23 cellular contexts compared by ENCODE assay signal in the genomic region with DNA sequence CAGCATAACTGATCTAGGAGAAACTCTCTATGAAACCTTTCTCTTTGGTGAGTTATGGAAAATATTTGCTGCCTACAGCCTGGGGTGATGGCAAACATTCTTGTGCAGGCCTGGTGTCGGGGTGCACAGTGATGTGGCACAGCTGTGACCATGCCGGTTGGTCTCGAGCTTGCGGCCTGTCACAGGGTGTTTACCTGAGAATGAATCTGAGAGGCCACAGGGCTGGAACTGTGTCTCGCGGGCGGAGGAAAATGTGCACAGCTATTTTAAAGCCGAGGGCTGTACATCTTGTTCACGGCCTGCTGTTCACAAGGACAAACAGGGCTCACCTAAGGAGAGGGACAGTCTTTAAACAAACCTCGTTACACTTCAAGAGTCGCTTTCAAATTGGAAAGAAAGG.
"Had no signal": no experiment of that assay in that cellular context is flagged by ENCODE, and none has a peak within 500 bp of the region (broad histone marks: within the 10 kb centered on the region; RNA-seq: fewer than 3 reads in every experiment).

No MANE protein-coding gene starts in this region.

- H3K9me3 Mint-ChIP-seq: activated T-helper 2 cell treated with anti-CD3 and anti-CD28 coated beads, Interferon-gamma antibody, Interleukin-2, Interleukin-4, amounts not matched to agents 10 μg/mL and 5 μg/mL and 100 μg/mL, durations not matched to agents 14 hours and 24 hours and 36 hours had no signal

- H3K27me3 Mint-ChIP-seq: activated CD4-positive, alpha-beta T cell treated with anti-CD3 and anti-CD28 coated beads, Interleukin-2, amount 10 ng/mL, durations not matched to agents 24 days and 14 days; activated T-cell treated with anti-CD3 and anti-CD28 coated beads, Interleukin-2, amount 50 U/mL, for 24 hours had no signal

- H3K36me3 Mint-ChIP-seq: activated naive CD4-positive, alpha-beta T cell treated with anti-CD3 and anti-CD28 coated beads, Interleukin-2, amount 50 U/mL, for 72 hours had no signal

- ATAC-seq: activated CD8-positive, alpha-beta T cell treated with anti-CD3 and anti-CD28 coated beads, Interleukin-2, amount 10 ng/mL, durations not matched to agents 7 days and 5 days; activated naive CD4-positive, alpha-beta T cell treated with anti-CD3 and anti-CD28 coated beads, Interleukin-2, amount 50 U/mL, for 72 hours; body of pancreas had no signal

- H3K27ac ChIP-seq: adrenal gland, body of pancreas, breast epithelium, SK-N-MC had no signal

- H3K4me1 ChIP-seq: adrenal gland, body of pancreas, breast epithelium had no signal

- H3K4me1 Mint-ChIP-seq: activated CD4-positive, alpha-beta T cell treated with anti-CD3 and anti-CD28 coated beads, Interleukin-2, amount 10 ng/mL, durations not matched to agents 24 days and 14 days had no signal

- DNase-seq: activated CD4-positive, alpha-beta T cell treated with anti-CD3 and anti-CD28 coated beads, Interleukin-2, amount 10 ng/mL, durations not matched to agents 24 days and 14 days; activated CD4-positive, alpha-beta T cell treated with anti-CD3 and anti-CD28 coated beads, Interleukin-2, amount 50 U/mL, for 4 hours; activated CD8-positive, alpha-beta T cell treated with anti-CD3 and anti-CD28 coated beads, Interleukin-2, amount 10 ng/mL, durations not matched to agents 7 days and 5 days; activated gamma-delta T cell treated with Interleukin-2 at 50 U/mL for 16 hours; activated naive CD4-positive, alpha-beta T cell treated with anti-CD3 and anti-CD28 coated beads for 36 hours; activated T-cell treated with anti-CD3 and anti-CD28 coated beads, Interleukin-2, amount 50 U/mL, for 24 hours; adrenal gland; body of pancreas; Kasumi-1; KG1; NCI-H1048; NCI-H1105 treated with DMSO at 0.1 percent for 48 hours; NCI-H1436 treated with DMSO at 0.1 percent for 48 hours; NCI-H1694 treated with DMSO at 0.1 percent for 48 hours; NCI-H2029; NCI-H345; NCI-H524 treated with DMSO at 0.1 percent for 48 hours; Right ventricle myocardium superior had no signal

- H3K4me3 ChIP-seq: adrenal gland, body of pancreas, breast epithelium, MG63, SK-N-MC had no signal

- H3K9me3 ChIP-seq: adrenal gland, body of pancreas, breast epithelium, MG63 had no signal

- H3K4me3 Mint-ChIP-seq: activated CD4-positive, alpha-beta T cell treated with anti-CD3 and anti-CD28 coated beads, Interleukin-2, amount 10 ng/mL, durations not matched to agents 24 days and 14 days; activated CD8-positive, alpha-beta T cell treated with anti-CD3 and anti-CD28 coated beads, Interleukin-2, amount 10 ng/mL, durations not matched to agents 7 days and 5 days; activated naive CD4-positive, alpha-beta T cell treated with anti-CD3 and anti-CD28 coated beads for 36 hours; activated T-cell treated with anti-CD3 and anti-CD28 coated beads, Interleukin-2, amount 50 U/mL, for 24 hours had no signal

- H3K36me3 ChIP-seq: adrenal gland, breast epithelium, MG63 had no signal

- H3K27me3 ChIP-seq: adrenal gland, body of pancreas, MG63 had no signal

- H3K27ac Mint-ChIP-seq: activated CD4-positive, alpha-beta T cell treated with anti-CD3 and anti-CD28 coated beads, Interleukin-2, amount 10 ng/mL, durations not matched to agents 24 days and 14 days; activated CD8-positive, alpha-beta T cell treated with anti-CD3 and anti-CD28 coated beads, Interleukin-2, amount 10 ng/mL, durations not matched to agents 7 days and 5 days; activated naive CD4-positive, alpha-beta T cell treated with anti-CD3 and anti-CD28 coated beads for 36 hours; activated naive CD4-positive, alpha-beta T cell treated with anti-CD3 and anti-CD28 coated beads, Interleukin-2, amount 50 U/mL, for 72 hours; activated T-cell treated with anti-CD3 and anti-CD28 coated beads, Interleukin-2, amount 50 U/mL, for 24 hours; activated T-helper 2 cell treated with anti-CD3 and anti-CD28 coated beads, Interferon-gamma antibody, Interleukin-2, Interleukin-4, amounts not matched to agents 10 μg/mL and 5 μg/mL and 100 μg/mL, durations not matched to agents 14 hours and 24 hours and 36 hours had no signal
